Comparison of ENCODE assay signal across 34 cellular contexts in genomic region chr10:70811881-70812280, GRCh38. TPM values are rescaled to one million over a fixed set of nuclear protein-coding genes. Genes with fewer than 3 reads are reported as not detected.
"Had no signal": no experiment of that assay in that cellular context is flagged by ENCODE, and none has a peak within 500 bp of the region (broad histone marks: within the 10 kb centered on the region; RNA-seq: fewer than 3 reads in every experiment).

No MANE protein-coding gene starts in this region.

- H3K4me3 Mint-ChIP-seq: activated naive CD8-positive, alpha-beta T cell; activated T-cell treated with anti-CD3 and anti-CD28 coated beads, Interleukin-2, amount 50 U/mL, for 72 hours; immature natural killer cell; natural killer cell; T-helper 1 cell treated with Interleukin-12 subunit alpha and Interleukin-12 subunit beta and Interleukin-4 antibody, amounts not matched to agents 30 μg/mL and 1 μg/mL, for 36 hours had no signal

- H3K36me3 Mint-ChIP-seq: activated naive CD8-positive, alpha-beta T cell; immature natural killer cell; natural killer cell had no signal

- DNase-seq: activated CD4-positive, alpha-beta T cell treated with anti-CD3 and anti-CD28 coated beads for 4 hours; activated CD4-positive, alpha-beta T cell treated with anti-CD3 and anti-CD28 coated beads, Interleukin-2, amount 50 U/mL, for 4 hours; activated effector memory CD4-positive, alpha-beta T cell treated with Interleukin-2 at 50 U/mL for 16 hours; activated naive CD4-positive, alpha-beta T cell treated with Interleukin-2 at 50 U/mL for 16 hours; activated T-cell treated with anti-CD3 and anti-CD28 coated beads for 4 hours; activated T-cell treated with anti-CD3 and anti-CD28 coated beads, Interleukin-2, amount 50 U/mL, for 72 hours; anterior cingulate cortex; brain microvascular endothelial cell; cortex of kidney; foreskin fibroblast; heart left ventricle; hypothalamus; immature natural killer cell; kidney; midbrain; natural killer cell; ovary; stimulated activated CD4-positive, alpha-beta T cell treated with anti-CD3 and anti-CD28 coated beads, Interleukin-15, amount 100 ng/mL, for 24 hours; stimulated activated CD4-positive, alpha-beta T cell treated with anti-CD3 and anti-CD28 coated beads, Interleukin-2, amount 100 ng/mL, for 24 hours; stimulated activated naive CD4-positive, alpha-beta T cell; SW 1271; T-helper 9 cell; tibial artery; upper lobe of right lung had no signal

- H3K4me3 ChIP-seq: heart left ventricle, ovary, psoas muscle, suprapubic skin, tibial artery, upper lobe of right lung had no signal

- H3K9me3 Mint-ChIP-seq: activated T-cell treated with anti-CD3 and anti-CD28 coated beads, Interleukin-2, amount 50 U/mL, for 72 hours; immature natural killer cell; natural killer cell; T-helper 1 cell treated with Interleukin-12 subunit alpha and Interleukin-12 subunit beta and Interleukin-4 antibody, amounts not matched to agents 30 μg/mL and 1 μg/mL, for 36 hours had no signal

- H3K36me3 ChIP-seq: brain microvascular endothelial cell, heart left ventricle, ovary, suprapubic skin, tibial artery, upper lobe of right lung had no signal

- H3K27me3 ChIP-seq: brain microvascular endothelial cell, heart left ventricle, ovary, suprapubic skin, tibial artery, upper lobe of right lung had no signal

- H3K9me3 ChIP-seq: heart left ventricle, ovary, psoas muscle, suprapubic skin, tibial artery, upper lobe of right lung had no signal

- H3K27ac Mint-ChIP-seq: activated naive CD8-positive, alpha-beta T cell; activated T-cell treated with anti-CD3 and anti-CD28 coated beads, Interleukin-2, amount 50 U/mL, for 72 hours; immature natural killer cell; natural killer cell; T-helper 1 cell treated with Interleukin-12 subunit alpha and Interleukin-12 subunit beta and Interleukin-4 antibody, amounts not matched to agents 30 μg/mL and 1 μg/mL, for 36 hours had no signal

- H3K27ac ChIP-seq: brain microvascular endothelial cell, heart left ventricle, ovary, psoas muscle, suprapubic skin, tibial artery, upper lobe of right lung, VCaP had no signal

- FAIRE-seq: endothelial cell of umbilical vein, kidney, TTC549 had no signal

RNA-seq across cellular contexts. Expression of gene TBATA, which starts 26.7 kb away (rescaled TPM):
- total RNA-seq: activated T-cell treated with anti-CD3 and anti-CD28 coated beads, Interleukin-2, amount 50 U/mL, for 72 hours; cardiac septum; chondrocyte; endothelial cell of umbilical vein; heart left ventricle; kidney; lower leg skin; ovary; psoas muscle; upper lobe of right lung had no signal
